Comparison of ENCODE assay signal across 8 cellular contexts in the genomic region with DNA sequence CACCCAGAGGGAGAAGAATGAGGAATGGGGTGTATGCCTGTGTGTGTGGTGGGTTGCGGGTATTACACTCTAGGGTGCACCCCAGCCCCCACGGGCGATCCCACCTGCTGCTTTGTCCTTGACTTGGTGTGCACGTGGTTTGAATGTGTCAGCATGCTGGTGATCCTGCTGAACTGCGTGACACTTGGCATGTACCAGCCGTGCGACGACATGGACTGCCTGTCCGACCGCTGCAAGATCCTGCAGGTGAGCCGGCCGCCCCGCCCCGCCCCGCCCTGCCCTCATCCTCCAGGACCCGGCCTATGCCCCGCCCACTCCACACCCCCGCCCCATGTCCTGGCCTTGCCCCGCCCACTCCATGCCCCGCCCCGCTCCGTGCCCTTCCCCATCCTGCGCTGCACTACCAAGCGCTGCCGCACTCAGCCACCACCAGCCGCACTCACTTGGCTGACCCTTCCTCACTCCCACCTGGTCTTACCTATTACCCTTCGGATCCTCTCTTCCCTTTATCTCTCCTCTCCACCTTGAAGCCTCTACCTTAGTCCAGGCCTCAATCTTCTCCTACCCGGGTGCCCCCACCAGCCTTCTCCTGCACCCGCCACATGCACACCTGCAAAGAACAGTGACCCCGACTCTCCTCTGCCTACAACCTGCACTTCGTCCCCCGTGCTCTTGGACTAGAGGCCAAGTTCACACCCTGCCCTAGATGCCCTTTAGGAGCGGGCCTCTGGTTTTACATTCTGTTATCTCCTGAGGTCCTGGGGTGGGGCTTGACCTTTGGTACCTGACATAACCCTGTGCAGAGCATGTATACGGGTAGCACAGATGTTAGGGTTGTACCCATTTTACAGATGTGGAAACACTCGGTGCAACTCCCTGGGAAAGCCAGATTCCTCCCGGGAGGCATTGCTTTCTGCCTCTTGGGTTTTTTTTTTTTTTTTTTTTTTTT. TPM values are rescaled to one million over a fixed set of nuclear protein-coding genes. Genes with fewer than 3 reads are reported as not detected.
DNase-seq lines count a peak whose midpoint lies in the region; ATAC-seq, FAIRE-seq and TF ChIP-seq lines count a peak whose summit lies in the region.

No MANE protein-coding gene starts in this region.

- FAIRE-seq in urothelium cell line (lab: Jason Lieb, UNC) = peak; percentile 30

- TF ChIP-seq CTCF in GM06990 (IDR thresholded peaks at IDR 0.05; ENCODE audit: insufficient read depth, low read length, poor library complexity, severe bottlenecking) (no peak), astrocyte of the spinal cord (IDR thresholded peaks at IDR 0.05; ENCODE audit: low read depth, low read length) (peak; percentile 9)

- DNase-seq in GM06990 (ENCODE audit: extremely low read depth, insufficient read length) (peak; percentile 62), T-cell (peak; percentile 42 to 79 (median 68)), astrocyte of the spinal cord (ENCODE audit: low read depth, low spot score) (no peak), urothelium cell line (ENCODE audit: low spot score) (no peak), AML-193 (lab: John Stamatoyannopoulos, UW) (no peak)
- peak; percentile 35 to 86 (median 62) for DNase-seq in naive thymus-derived CD8-positive, alpha-beta T cell

- H3K27me3 Mint-ChIP-seq in T-cell = peaks cover 0 to 19% of the 10 kb centered on the region in 2 donors
- peaks cover 0 to 26% (median 12%) of the 10 kb centered on the region in 5 donors for H3K27me3 Mint-ChIP-seq in naive thymus-derived CD8-positive, alpha-beta T cell

- H3K36me3 ChIP-seq in GM06990 (ENCODE audit: control insufficient read depth, insufficient read depth, low read length) = no peaks in the 10 kb centered on the region

- in situ Hi-C loops in astrocyte of the spinal cord (cut with HindIII; ENCODE audit: low sequenced_read_pairs) = no loop called here

- peak overlapping the region in 1 of 2 donors; percentile 61 for H3K27ac Mint-ChIP-seq in T-cell
- peak overlapping the region in 3 of 10 donors; percentile 45 to 72 (median 52) for H3K27ac Mint-ChIP-seq in naive thymus-derived CD8-positive, alpha-beta T cell

- peak overlapping the region in 1 of 3 donors; percentile 68 for H3K4me3 Mint-ChIP-seq in T-cell
- peak overlapping the region; percentile 28 to 75 (median 55) for H3K4me3 Mint-ChIP-seq in naive thymus-derived CD8-positive, alpha-beta T cell

- H3K27me3 ChIP-seq in GM06990 (replicated peaks; ENCODE audit: control insufficient read depth, insufficient read depth, low read length) = no peaks in the 10 kb centered on the region; the same call in 1 of the 2 replicates

- ATAC-seq in T-cell (replicated peaks in 1 of 4) (peak; percentile 62 to 86 (median 74)), GM18873 (IDR thresholded peaks at IDR 0.05; ENCODE audit: low FRiP score, unreplicated experiment) (no peak), GM18505 (IDR thresholded peaks at IDR 0.05; ENCODE audit: unreplicated experiment) (no peak)
- peak; percentile 76 to 82 for ATAC-seq in naive thymus-derived CD8-positive, alpha-beta T cell

- H3K9me3 Mint-ChIP-seq in T-cell = peaks cover 0 to 6% (median 0%) of the 10 kb centered on the region in 3 donors
- peaks cover 0 to 7% (median 0%) of the 10 kb centered on the region in 9 donors for H3K9me3 Mint-ChIP-seq in naive thymus-derived CD8-positive, alpha-beta T cell

- H3K36me3 Mint-ChIP-seq in T-cell = no peaks in the 10 kb centered on the region
- H3K36me3 Mint-ChIP-seq in naive thymus-derived CD8-positive, alpha-beta T cell = peaks cover 0 to 1% (median 1%) of the 10 kb centered on the region in 3 donors

- no peak for TF ChIP-seq POLR2A in GM18505 (IDR thresholded peaks at IDR 0.05; ENCODE audit: borderline replicate concordance, extremely low read depth, insufficient read depth, insufficient read length)

- CTCF ChIA-PET in T-cell (lab: Charles Lee) = no interaction called here

- H3K4me3 ChIP-seq in GM06990 (replicated peaks; ENCODE audit: low read depth, low read length) (no peak overlapping the region), astrocyte of the spinal cord (ENCODE audit: low read depth, low read length) (no peak overlapping the region)

- POLR2A ChIA-PET in T-cell (lab: Charles Lee) = no interaction called here
- POLR2A ChIA-PET in naive thymus-derived CD8-positive, alpha-beta T cell (lab: Charles Lee) = no interaction called here

- peaks cover 31 to 46% (median 39%) of the 10 kb centered on the region in 3 donors for H3K4me1 Mint-ChIP-seq in T-cell
- peaks cover 24 to 45% (median 36%) of the 10 kb centered on the region in 4 donors for H3K4me1 Mint-ChIP-seq in naive thymus-derived CD8-positive, alpha-beta T cell

RNA-seq across cellular contexts. Expression of gene CACNA1I, which starts 27.7 kb away (rescaled TPM):
- total RNA-seq in T-cell = 10 to 100 TPM; 16.1 to 32.9 (median 28.8) TPM
- total RNA-seq in naive thymus-derived CD8-positive, alpha-beta T cell = 10 to 100 TPM; 14.4 to 14.9 TPM
- polyA plus RNA-seq in naive thymus-derived CD8-positive, alpha-beta T cell = under 1 TPM; 0.04 to 0.33 (median 0.10) TPM

Comparison
In these comparisons a context has a peak if more than half of its experiments do, and no peak if none do; other contexts are left out.
1. DNase-seq: peak in GM06990 (single experiment), T-cell (34 of 34) and naive thymus-derived CD8-positive, alpha-beta T cell (10 of 10); none in astrocyte of the spinal cord (single experiment), urothelium cell line (single experiment) and AML-193 (0 of 2).
2. ATAC-seq: peak in T-cell (4 of 4) and naive thymus-derived CD8-positive, alpha-beta T cell (2 of 2); none in GM18873 (single experiment) and GM18505 (single experiment).